In genomic region chr1:149844096-149844495, GRCh38 we compare ENCODE assay signal across 8 cellular contexts. TPM values are rescaled to one million over a fixed set of nuclear protein-coding genes. Genes with fewer than 3 reads are reported as not detected.
DNase-seq lines count a peak whose midpoint lies in the region; ATAC-seq, FAIRE-seq and TF ChIP-seq lines count a peak whose summit lies in the region.

No MANE protein-coding gene starts in this region.

- peaks cover 58% of the 10 kb centered on the region for H3K79me2 ChIP-seq in GM12878 (ENCODE audit: control insufficient read depth, insufficient read depth, low read length)

- H3K27me3 ChIP-seq in GM12878 (replicated peaks in 1 of 2; ENCODE audit: control insufficient read depth in 2 of 2, insufficient read depth in 2 of 2, low read length in 1 of 2) (no peaks in the 10 kb centered on the region), lower lobe of right lung (ENCODE audit: low read depth) (no peaks in the 10 kb centered on the region)

- H3K9me3 ChIP-seq in GM12878 (replicated peaks; ENCODE audit: control insufficient read depth, insufficient read depth, low read length) = no peaks in the 10 kb centered on the region
- no peaks in the 10 kb centered on the region for H3K9me3 ChIP-seq in lower lobe of right lung

- TF ChIP-seq CTCF in CD14-positive monocyte (IDR thresholded peaks at IDR 0.05) (no peak), GM12878 (IDR thresholded peaks at IDR 0.05 in 2 of 3, conservative IDR thresholded peaks at IDR 0.05 in 1 of 3; ENCODE audit: control insufficient read depth in 2 of 3, extremely low read depth in 1 of 3, insufficient read depth in 1 of 3, low read depth in 3 of 3, low read length in 3 of 3) (no peak), lower lobe of right lung (IDR thresholded peaks at IDR 0.05) (no peak)

- 0% methylated on average over 3 of the region's 3 CpGs for WGBS in GM12878 (ENCODE audit: insufficient coverage, insufficient replicate concordance, low lambda C conversion rate, missing lambda C conversion rate)

- peaks cover 16 to 28% of the 10 kb centered on the region in 2 donors for H3K36me3 Mint-ChIP-seq in CD14-positive monocyte

- peaks cover 50% of the 10 kb centered on the region for H3K4me1 Mint-ChIP-seq in CD14-positive monocyte

- SMC1A ChIA-PET in GM12878 (lab: Charles Lee; ENCODE audit: uncharacterized antibody, unreplicated experiment) = interaction anchor here (1.5 to 2.1 kb wide), 2 partner anchors 40 to 43 kb away, joined by 8 to 15 read pairs; a partner anchor contains a TSS

- intact Hi-C loops in CD14-positive monocyte (cut with micrococcal nuclease) = no loop called here
- intact Hi-C loops in GM12878 (cut with micrococcal nuclease; ENCODE audit: unreplicated experiment) = no loop called here
- intact Hi-C loops in lower lobe of right lung (cut with DNase I) = no loop called here

- H3K27ac ChIP-seq in GM12878 (ENCODE audit: control insufficient read depth, insufficient read depth) = peak overlapping the region; percentile 90
- peak overlapping the region; percentile 83 for H3K27ac ChIP-seq in lower lobe of right lung

- peak overlapping the region; percentile 84 for H3K4me3 ChIP-seq in GM12878
- H3K4me3 ChIP-seq in lower lobe of right lung = peak overlapping the region; percentile 53

- H3K9me3 Mint-ChIP-seq in CD14-positive monocyte = no peaks in the 10 kb centered on the region

- H3K36me3 ChIP-seq in GM12878 (ENCODE audit: control insufficient read depth in 2 of 2, insufficient read depth in 2 of 2, low read length in 1 of 2) = no peaks in the 10 kb centered on the region; a peak in 2 of 4 replicates
- H3K36me3 ChIP-seq in lower lobe of right lung = peaks cover 5% of the 10 kb centered on the region

- in situ Hi-C loops in GM12878 (cut with MboI) = no loop called here

- no peak for TF ChIP-seq EP300 in GM12878 (IDR thresholded peaks at IDR 0.05; ENCODE audit: borderline replicate concordance in 1 of 2, control insufficient read depth in 1 of 2, low read depth in 2 of 2, low read length in 2 of 2)

- BruUV-seq in GM12878 (replicated peaks; lab: Mats Ljungman, UMichigan) = TSS peak; percentile 75

- H3K27me3 Mint-ChIP-seq in CD14-positive monocyte (ENCODE audit: low read depth in 3 of 3) = no peaks in the 10 kb centered on the region

- H3K4me1 ChIP-seq in GM12878 (ENCODE audit: control insufficient read depth, insufficient read depth, low read length) (peaks cover 21% of the 10 kb centered on the region), lower lobe of right lung (peaks cover 31% of the 10 kb centered on the region)

- peak overlapping the region; percentile 77 to 89 for H3K4me3 Mint-ChIP-seq in CD14-positive monocyte

- H3K27ac Mint-ChIP-seq in CD14-positive monocyte = peak overlapping the region in 5 of 7 donors; percentile 69 to 87 (median 82)

- no peak for TF ChIP-seq POLR2A in GM12878 (IDR thresholded peaks at IDR 0.05; ENCODE audit: low read depth, low read length)

- no peak for ATAC-seq in GM12878
- ATAC-seq in lower lobe of right lung = no peak
- no peak for ATAC-seq in GM21576 (IDR thresholded peaks at IDR 0.05; ENCODE audit: unreplicated experiment)
- no peak for ATAC-seq in HG03469 (IDR thresholded peaks at IDR 0.05; ENCODE audit: unreplicated experiment)
- no peak for ATAC-seq in GM21723 (IDR thresholded peaks at IDR 0.05; ENCODE audit: unreplicated experiment)

- peak overlapping the region; percentile 91 for H3K9ac ChIP-seq in GM12878 (ENCODE audit: control insufficient read depth, insufficient read depth, low read length)

- POLR2A ChIA-PET in GM12878 (lab: Charles Lee) = interaction anchor here (0.6 to 3.1 kb wide), 5 partner anchors 40 to 318 kb away, joined by 3 to 57 read pairs (median 5); a partner anchor contains a TSS

- RAD21 ChIA-PET in GM12878 (lab: Charles Lee; ENCODE audit: unreplicated experiment) = interaction anchor here (0.7 to 2.2 kb wide), 4 partner anchors 40 to 325 kb away, joined by 3 to 22 read pairs (median 3); a partner anchor contains a TSS

- DNase-seq in CD14-positive monocyte (ENCODE audit: low spot score) (peak; percentile 41), LoVo (ENCODE audit: low spot score) (peak; percentile 60), GM12878 (ENCODE audit: low read depth, low spot score) (no peak), lower lobe of right lung (no peak), NCI-H187 (lab: John Stamatoyannopoulos, UW) (no peak)

- H4K20me1 ChIP-seq in GM12878 (ENCODE audit: control insufficient read depth, insufficient read depth) = no peaks in the 10 kb centered on the region

- H3K4me2 ChIP-seq in GM12878 (ENCODE audit: control insufficient read depth, insufficient read depth) = peak overlapping the region; percentile 89

- no peak for FAIRE-seq in GM12878 (lab: Jason Lieb, UNC)

- no peak overlapping the region for H2AFZ ChIP-seq in GM12878 (ENCODE audit: control insufficient read depth, low read depth, low read length)

- TF ChIP-seq RAD21 in GM12878 (IDR thresholded peaks at IDR 0.05; ENCODE audit: insufficient read depth, low read depth, low read length) = no peak

- CTCF ChIA-PET in GM12878 (lab: Yijun Ruan, JAX) = interaction anchor here (0.7 to 1.7 kb wide), 3 partner anchors 42 to 323 kb away, joined by 3 to 9 read pairs (median 5); a partner anchor contains a TSS

TF ChIP-seq in GM12878, 131 proteins besides CTCF, POLR2A, EP300 and RAD21:
- 0 out of 2 replicates have a peak, but pooled peaks have one; percentile 34 for TF ChIP-seq SIN3A (IDR thresholded peaks at IDR 0.05; ENCODE audit: low read depth, low read length)
- no peak for TF ChIP-seq JUNB (IDR thresholded peaks at IDR 0.05)
- no peak for TF ChIP-seq SUPT20H (IDR thresholded peaks at IDR 0.05; ENCODE audit: borderline replicate concordance, control insufficient read depth, low read depth, low read length)

RNA-seq across cellular contexts. Expression of gene BOLA1, which starts 55.3 kb away (rescaled TPM):
- polyA plus RNA-seq in CD14-positive monocyte (10 to 100 TPM; 17.6 to 17.8 TPM), GM12878 (2011; rRNA removed) (7.9 and 9.7 TPM in 2 replicates), GM12878 (2014; fragmentation: Illumina TruSeq; extraction: Trizol) (4.6 and 5.4 TPM in 2 replicates), GM12878 (2014; fragmentation: Nextera tagmentation; extraction: Ambion mirVana) (1 to 10 TPM in 1 of 2 experiments, under 1 TPM in 1; 0.74 to 4.3 TPM), GM12878 (2014; rRNA removed) (18.7 and 19.7 TPM in 2 replicates), GM12878 (2016; fragmentation: Nextera tagmentation; extraction: Ambion mirVana) (10 to 100 TPM; 14.8 to 18.3 TPM)
- total RNA-seq in GM12878 (2013; cell fraction: nucleolus; rRNA removed) = 10.0 and 12.1 TPM in 2 replicates
- total RNA-seq in GM12878 (2014; rRNA removed) (11.7 and 16.0 TPM in 2 replicates), GM12878 (2014; rRNA removed; fragmentation: Illumina TruSeq; extraction: Trizol) (7.0 and 7.5 TPM in 2 replicates), GM12878 (2021) (12.8 and 15.1 TPM in 2 replicates), lower lobe of right lung (11.5 TPM)
- 1.6 TPM for polyA plus RNA-seq in GM12878 (2011; ENCODE audit: low read depth)
- polyA plus RNA-seq in GM12878 (2011; cell fraction: cytosol; rRNA removed) = 12.7 and 17.1 TPM in 2 replicates
- 21.0 and 23.7 TPM in 2 replicates for polyA plus RNA-seq in GM12878 (2011; cell fraction: nucleus; rRNA removed)
- 9.4 and 12.1 TPM in 2 replicates for polyA plus RNA-seq in GM12878 (2012)
- polyA minus RNA-seq in GM12878 (2011; rRNA and poly(A)+ RNA removed) = 1.2 and 3.5 TPM in 2 replicates
- 1.8 and 5.1 TPM in 2 replicates for polyA minus RNA-seq in GM12878 (2011; cell fraction: cytosol; rRNA and poly(A)+ RNA removed)
- polyA minus RNA-seq in GM12878 (2011; cell fraction: nucleus; rRNA and poly(A)+ RNA removed) = 5.3 and 5.7 TPM in 2 replicates

Comparison
In these comparisons a context has a peak if more than half of its experiments do, and no peak if none do; other contexts are left out.
1. DNase-seq: peak in CD14-positive monocyte (single experiment) and LoVo (single experiment); none in GM12878 (single experiment), lower lobe of right lung (single experiment) and NCI-H187 (0 of 2).